In genomic region chr12:6426882-6427671, GRCh38 we compare ENCODE assay signal across 9 cellular contexts. TPM values are rescaled to one million over a fixed set of nuclear protein-coding genes. Genes with fewer than 3 reads are reported as not detected.
A peak's percentile ranks its signal among the peaks of the same experiment; 100 is the strongest.
DNase-seq lines count a peak whose midpoint lies in the region; ATAC-seq and TF ChIP-seq lines count a peak whose summit lies in the region.
"Had no signal": no experiment of that assay in that cellular context is flagged by ENCODE, and none has a peak within 500 bp of the region (broad histone marks: within the 10 kb centered on the region; RNA-seq: fewer than 3 reads in every experiment).

No MANE protein-coding gene starts in this region.

- H3K4me3 ChIP-seq in CD4-positive, alpha-beta memory T cell (ENCODE audit: low read length in 2 of 2) = peak overlapping the region in 1 of 2 donors; percentile 30
- H3K4me3 ChIP-seq in OCI-LY3 (ENCODE audit: low read length) = peak overlapping the region; percentile 36; the same call in 1 of the 2 replicates

- TF ChIP-seq CTCF in OCI-LY3 (IDR thresholded peaks at IDR 0.05; ENCODE audit: low read depth, low read length) (no peak), glutamatergic neuron (IDR thresholded peaks at IDR 0.05; ENCODE audit: partially characterized antibody, unreplicated experiment) (no peak)

- peaks cover 50% of the 10 kb centered on the region for H3K4me1 ChIP-seq in CD4-positive, alpha-beta memory T cell (ENCODE audit: insufficient read depth, low read length)
- peaks cover 20% of the 10 kb centered on the region for H3K4me1 ChIP-seq in OCI-LY3 (ENCODE audit: low read length)

- H3K9me3 ChIP-seq in CD4-positive, alpha-beta memory T cell (ENCODE audit: control insufficient read depth in 1 of 2, low read length in 2 of 2) = no peaks in the 10 kb centered on the region
- H3K9me3 ChIP-seq in OCI-LY3 (ENCODE audit: insufficient read depth, low read length) = no peaks in the 10 kb centered on the region

- no peaks in the 10 kb centered on the region for H3K27me3 ChIP-seq in CD4-positive, alpha-beta memory T cell (ENCODE audit: insufficient read depth, low read length)
- H3K27me3 ChIP-seq in OCI-LY3 (ENCODE audit: low read depth, low read length) = no peaks in the 10 kb centered on the region

- CTCF ChIA-PET in CD4-positive, alpha-beta memory T cell (lab: Charles Lee; ENCODE audit: partially characterized antibody) = interaction anchor here (1.0 to 7.7 kb wide), 9 partner anchors 9 to 111 kb away, joined by 3 to 341 read pairs (median 9); partner anchors contain the start of genes CD27, GAPDH and VAMP1
- CTCF ChIA-PET in activated naive CD4-positive, alpha-beta T cell treated with anti-CD3 and anti-CD28 coated beads, Interleukin-2, amount 10 ng/mL, durations not matched to agents 7 days and 5 days (lab: Charles Lee) = interaction anchor here (1.1 to 7.6 kb wide), 6 partner anchors 18 to 340 kb away, joined by 3 to 231 read pairs (median 29); partner anchors contain the start of gene CD27

- peak; percentile 71 to 95 (median 81) for DNase-seq in CD4-positive, alpha-beta memory T cell
- peak; percentile 85 for DNase-seq in activated naive CD4-positive, alpha-beta T cell treated with anti-CD3 and anti-CD28 coated beads, Interleukin-2, amount 10 ng/mL, durations not matched to agents 7 days and 5 days
- DNase-seq in stimulated activated CD4-positive, alpha-beta T cell treated with anti-CD3 and anti-CD28 coated beads, Interleukin-2, amount 100 ng/mL, for 4 hours (ENCODE audit: low read depth) = peak; percentile 93
- DNase-seq in glutamatergic neuron (no peak), LoVo (ENCODE audit: low spot score) (no peak), DMS 273 treated with DMSO at 0.1 percent for 48 hours (lab: John Stamatoyannopoulos, UW) (no peak)

- H3K4me2 ChIP-seq in OCI-LY3 (ENCODE audit: low read length) = peak overlapping the region; percentile 58

- POLR2A ChIA-PET in CD4-positive, alpha-beta memory T cell (lab: Charles Lee; ENCODE audit: partially characterized antibody) = interaction anchor here (1.0 to 8.2 kb wide), 12 partner anchors 12 to 109 kb away, joined by 3 to 284 read pairs (median 7); partner anchors contain the start of genes CD27, GAPDH, TAPBPL and VAMP1

- H3K27ac Mint-ChIP-seq in CD4-positive, alpha-beta memory T cell = peak overlapping the region; percentile 94 to 98 (median 97)
- H3K27ac Mint-ChIP-seq in activated naive CD4-positive, alpha-beta T cell treated with anti-CD3 and anti-CD28 coated beads, Interleukin-2, amount 10 ng/mL, durations not matched to agents 7 days and 5 days = peak overlapping the region; percentile 94
- H3K27ac Mint-ChIP-seq in glutamatergic neuron (ENCODE audit: unreplicated experiment) = no peak overlapping the region

- H2AFZ ChIP-seq in OCI-LY3 (ENCODE audit: low read depth, low read length) = peak overlapping the region; percentile 8; the same call in 1 of the 2 replicates

- peak overlapping the region; percentile 63 for H3K27ac ChIP-seq in CD4-positive, alpha-beta memory T cell (ENCODE audit: low read depth, low read length)
- H3K27ac ChIP-seq in OCI-LY3 (ENCODE audit: low read length) = no peak overlapping the region

- H3K9me3 Mint-ChIP-seq in CD4-positive, alpha-beta memory T cell = no peaks in the 10 kb centered on the region
- no peaks in the 10 kb centered on the region for H3K9me3 Mint-ChIP-seq in activated naive CD4-positive, alpha-beta T cell treated with anti-CD3 and anti-CD28 coated beads, Interleukin-2, amount 10 ng/mL, durations not matched to agents 7 days and 5 days
- H3K9me3 Mint-ChIP-seq in glutamatergic neuron (ENCODE audit: unreplicated experiment) = no peaks in the 10 kb centered on the region

- H3K4me1 Mint-ChIP-seq in CD4-positive, alpha-beta memory T cell = peaks cover 28 to 56% (median 42%) of the 10 kb centered on the region in 4 donors
- peaks cover 71% of the 10 kb centered on the region for H3K4me1 Mint-ChIP-seq in activated naive CD4-positive, alpha-beta T cell treated with anti-CD3 and anti-CD28 coated beads, Interleukin-2, amount 10 ng/mL, durations not matched to agents 7 days and 5 days
- H3K4me1 Mint-ChIP-seq in glutamatergic neuron (ENCODE audit: low read depth, unreplicated experiment) = peaks cover 11% of the 10 kb centered on the region

- H3K9ac ChIP-seq in OCI-LY3 (ENCODE audit: low read length) = no peak overlapping the region

- H3K36me3 Mint-ChIP-seq in CD4-positive, alpha-beta memory T cell = peaks cover 0 to 2% of the 10 kb centered on the region in 2 donors
- no peaks in the 10 kb centered on the region for H3K36me3 Mint-ChIP-seq in activated naive CD4-positive, alpha-beta T cell treated with anti-CD3 and anti-CD28 coated beads, Interleukin-2, amount 10 ng/mL, durations not matched to agents 7 days and 5 days
- no peaks in the 10 kb centered on the region for H3K36me3 Mint-ChIP-seq in glutamatergic neuron (ENCODE audit: unreplicated experiment)

- no peaks in the 10 kb centered on the region for H3K36me3 ChIP-seq in CD4-positive, alpha-beta memory T cell (ENCODE audit: insufficient read depth, low read length)
- no peaks in the 10 kb centered on the region for H3K36me3 ChIP-seq in OCI-LY3 (replicated peaks; ENCODE audit: low read depth, low read length)

- intact Hi-C loops in CD4-positive, alpha-beta memory T cell (cut with micrococcal nuclease) = loop anchor here (1.0 to 10.0 kb wide), 4 partner anchors 17 to 358 kb away; partner anchors contain the start of genes CD27, CD4, MRPL51 and ZNF384

- peak overlapping the region; percentile 64 to 92 (median 76) for H3K4me3 Mint-ChIP-seq in CD4-positive, alpha-beta memory T cell
- peak overlapping the region; percentile 64 for H3K4me3 Mint-ChIP-seq in activated naive CD4-positive, alpha-beta T cell treated with anti-CD3 and anti-CD28 coated beads, Interleukin-2, amount 10 ng/mL, durations not matched to agents 7 days and 5 days
- no peak overlapping the region for H3K4me3 Mint-ChIP-seq in glutamatergic neuron (ENCODE audit: unreplicated experiment)

- no peaks in the 10 kb centered on the region for H4K20me1 ChIP-seq in OCI-LY3 (ENCODE audit: insufficient read depth, low read length)

- ATAC-seq in GM21528 (IDR thresholded peaks at IDR 0.05; ENCODE audit: low FRiP score, unreplicated experiment) = peak; percentile 66

- H3K27me3 Mint-ChIP-seq in CD4-positive, alpha-beta memory T cell = peaks cover 0 to 6% of the 10 kb centered on the region in 2 donors
- H3K27me3 Mint-ChIP-seq in activated naive CD4-positive, alpha-beta T cell treated with anti-CD3 and anti-CD28 coated beads, Interleukin-2, amount 10 ng/mL, durations not matched to agents 7 days and 5 days = no peaks in the 10 kb centered on the region
- peaks cover 3% of the 10 kb centered on the region for H3K27me3 Mint-ChIP-seq in glutamatergic neuron (ENCODE audit: unreplicated experiment)

- H3K79me2 ChIP-seq in OCI-LY3 (ENCODE audit: low read length) = no peaks in the 10 kb centered on the region

RNA-seq across cellular contexts. Expression of gene CD27, which starts 17.7 kb away (rescaled TPM):
- 100 to 1,000 TPM; 117 to 124 TPM for total RNA-seq in CD4-positive, alpha-beta memory T cell
- polyA plus RNA-seq in CD4-positive, alpha-beta memory T cell = 100 to 1,000 TPM; 343 to 402 TPM
- total RNA-seq in glutamatergic neuron (ENCODE audit: unreplicated experiment) = not detected
- total RNA-seq: Daoy had no signal

RNA-seq across cellular contexts. Expression of gene TAPBPL, which starts 24.8 kb away (rescaled TPM):
- total RNA-seq in CD4-positive, alpha-beta memory T cell = 10 to 100 TPM; 66.4 to 66.9 TPM
- polyA plus RNA-seq in CD4-positive, alpha-beta memory T cell = 100 to 1,000 TPM; 102 to 116 TPM
- 0.96 TPM for total RNA-seq in glutamatergic neuron (ENCODE audit: unreplicated experiment)

RNA-seq across cellular contexts. Expression of gene LTBR, which starts 43.1 kb away (rescaled TPM):
- 1 to 10 TPM; 1.1 to 1.3 TPM for total RNA-seq in CD4-positive, alpha-beta memory T cell
- not detected for polyA plus RNA-seq in CD4-positive, alpha-beta memory T cell
- not detected for total RNA-seq in glutamatergic neuron (ENCODE audit: unreplicated experiment)

RNA-seq across cellular contexts. Expression of gene VAMP1, which starts 43.4 kb away (rescaled TPM):
- 100 to 1,000 TPM in 1 of 2 experiments, 10 to 100 TPM in 1; 97.7 to 101 TPM for total RNA-seq in CD4-positive, alpha-beta memory T cell
- 10 to 100 TPM; 10.3 to 12.1 TPM for polyA plus RNA-seq in CD4-positive, alpha-beta memory T cell
- total RNA-seq in glutamatergic neuron (ENCODE audit: unreplicated experiment) = 14.0 TPM

RNA-seq across cellular contexts. Expression of gene SCNN1A, which starts 51.7 kb away (rescaled TPM):
- total RNA-seq in CD4-positive, alpha-beta memory T cell = 1 to 10 TPM in 1 of 2 experiments, under 1 TPM in 1; 0.67 to 1.3 TPM
- polyA plus RNA-seq in CD4-positive, alpha-beta memory T cell = under 1 TPM; 0.24 to 0.53 TPM
- 0.74 TPM for total RNA-seq in glutamatergic neuron (ENCODE audit: unreplicated experiment)

Comparison
In these comparisons a context has a peak if more than half of its experiments do, and no peak if none do; other contexts are left out.
1. DNase-seq: peak in CD4-positive, alpha-beta memory T cell (5 of 5), activated naive CD4-positive, alpha-beta T cell treated with anti-CD3 and anti-CD28 coated beads, Interleukin-2, amount 10 ng/mL, durations not matched to agents 7 days and 5 days (single experiment) and stimulated activated CD4-positive, alpha-beta T cell treated with anti-CD3 and anti-CD28 coated beads, Interleukin-2, amount 100 ng/mL, for 4 hours (single experiment); none in glutamatergic neuron (single experiment), LoVo (single experiment) and DMS 273 treated with DMSO at 0.1 percent for 48 hours (single experiment).
2. RNA of gene CD27, which starts 17.7 kb away (total RNA-seq): 117 to 124 TPM in CD4-positive, alpha-beta memory T cell; not detected in glutamatergic neuron (single experiment); every median in the first group is over 10 times any median in the second.
3. RNA of gene TAPBPL, which starts 24.8 kb away (total RNA-seq): 66.4 to 66.9 TPM in CD4-positive, alpha-beta memory T cell; 0.96 TPM in glutamatergic neuron (single experiment); every median in the first group is over 10 times any median in the second.